Comparison of ENCODE assay signal across 9 cellular contexts in the genomic region with DNA sequence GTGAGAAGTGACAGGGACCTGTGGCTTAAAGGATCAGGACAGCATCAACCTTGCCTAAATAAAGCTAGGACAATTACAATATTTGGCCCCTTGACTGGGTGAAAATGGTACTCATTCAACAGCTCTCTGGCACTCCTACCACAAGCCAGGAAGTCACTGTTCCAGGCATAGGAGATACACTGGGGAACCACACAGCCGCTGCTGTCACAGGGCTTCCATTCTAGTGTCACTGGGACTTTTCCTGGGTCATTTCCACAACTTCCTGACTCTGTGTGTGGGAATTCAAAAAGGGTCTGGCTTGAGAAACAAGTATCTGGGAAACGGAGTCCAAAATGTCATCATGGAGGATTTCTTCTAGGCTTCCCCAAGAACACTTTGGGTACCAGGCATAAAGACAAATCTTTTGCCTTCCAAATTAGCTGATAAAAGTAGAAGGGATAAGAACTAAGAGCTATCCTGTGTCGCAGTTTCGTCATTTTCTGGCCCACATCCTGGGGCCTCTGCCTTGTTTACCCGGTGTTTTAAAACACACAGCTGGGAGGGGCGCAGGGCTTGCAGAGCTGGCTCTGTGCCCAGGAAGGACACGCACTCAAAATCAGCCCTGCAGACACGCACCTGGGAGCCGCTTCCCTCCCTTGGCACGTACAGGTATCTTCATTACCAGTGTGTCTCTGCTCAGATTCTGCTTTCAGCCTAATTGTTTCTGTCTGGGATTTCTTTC. TPM values are rescaled to one million over a fixed set of nuclear protein-coding genes. Genes with fewer than 3 reads are reported as not detected.
DNase-seq lines count a peak whose midpoint lies in the region; ATAC-seq and TF ChIP-seq lines count a peak whose summit lies in the region.
"Had no signal": no experiment of that assay in that cellular context is flagged by ENCODE, and none has a peak within 500 bp of the region (broad histone marks: within the 10 kb centered on the region; RNA-seq: fewer than 3 reads in every experiment).

No MANE protein-coding gene starts in this region.

- no peaks in the 10 kb centered on the region for H3K9me3 ChIP-seq in A673 (ENCODE audit: low read depth, low read length, poor library complexity, severe bottlenecking)

- ATAC-seq in GM19397 (IDR thresholded peaks at IDR 0.05; ENCODE audit: unreplicated experiment) (no peak), HG02884 (IDR thresholded peaks at IDR 0.05; ENCODE audit: unreplicated experiment) (no peak), HG02759 (IDR thresholded peaks at IDR 0.05; ENCODE audit: unreplicated experiment) (no peak)

- no peak overlapping the region for H3K27ac ChIP-seq in A673 (ENCODE audit: low read depth, low read length, poor library complexity, severe bottlenecking)

- intact Hi-C loops in A673 (cut with micrococcal nuclease; ENCODE audit: unreplicated experiment): no loop called here

- H3K4me1 ChIP-seq in A673 (ENCODE audit: insufficient read depth, low read length, poor library complexity, severe bottlenecking): no peaks in the 10 kb centered on the region

- DNase-seq in A673 (ENCODE audit: low spot score): peak; percentile 26
- DNase-seq in NCI-H128 (lab: John Stamatoyannopoulos, UW; ENCODE audit: unreplicated experiment): peak; percentile 81
- DNase-seq in activated CD4-positive, alpha-beta T cell treated with anti-CD3 and anti-CD28 coated beads for 1 hour: peak; percentile 44
- peak; percentile 97 for DNase-seq in epithelial cell of esophagus (ENCODE audit: low read depth)
- peak; percentile 35 for DNase-seq in stimulated activated CD4-positive, alpha-beta T cell treated with anti-CD3 and anti-CD28 coated beads, Interleukin-4, amount 100 ng/mL, for 1 hour

- BruUV-seq in A673 (replicated peaks; lab: Mats Ljungman, UMichigan): no TSS peak

- no peak for TF ChIP-seq CTCF in A673 (conservative IDR thresholded peaks at IDR 0.05; ENCODE audit: low read depth, low read length)
- no peak for TF ChIP-seq CTCF in epithelial cell of esophagus (IDR thresholded peaks at IDR 0.05; ENCODE audit: insufficient read depth, low read depth, low read length, missing control alignments)

- POLR2A ChIA-PET in A673 (lab: Charles Lee; ENCODE audit: low non-redundant PET): no interaction called here

- H3K27me3 ChIP-seq in A673 (replicated peaks; ENCODE audit: insufficient read depth, low read depth, low read length, poor library complexity): no peaks in the 10 kb centered on the region

- H3K4me3 ChIP-seq in A673 (ENCODE audit: low read depth, low read length, poor library complexity, severe bottlenecking) (no peak overlapping the region), epithelial cell of esophagus (ENCODE audit: low read length) (no peak overlapping the region)

- CTCF ChIA-PET in A673 (lab: Charles Lee): no interaction called here

- H3K36me3 ChIP-seq in A673 (ENCODE audit: insufficient read depth, low read length, poor library complexity, severe bottlenecking): no peaks in the 10 kb centered on the region

RNA-seq across cellular contexts. Expression of a gene that starts 38.0 kb away (rescaled TPM):
- total RNA-seq in A673 (2021): not detected in 2 replicates
- total RNA-seq: skeletal muscle tissue had no signal

RNA-seq across cellular contexts. Expression of a gene that starts 41.7 kb away (rescaled TPM):
- 53.6 and 54.5 TPM in 2 replicates for total RNA-seq in A673 (2021)

Comparison
In these comparisons a context has a peak if more than half of its experiments do, and no peak if none do; other contexts are left out.
1. DNase-seq: peak in every context shown above with its lines; median percentile 97 in epithelial cell of esophagus; 81 in NCI-H128; 44 in activated CD4-positive, alpha-beta T cell treated with anti-CD3 and anti-CD28 coated beads for 1 hour; 35 in stimulated activated CD4-positive, alpha-beta T cell treated with anti-CD3 and anti-CD28 coated beads, Interleukin-4, amount 100 ng/mL, for 1 hour; 26 in A673.